15 cellular contexts compared by ENCODE assay signal in genomic region chr3:36693670-36694069, GRCh38.
A peak's percentile ranks its signal among the peaks of the same experiment; 100 is the strongest.
DNase-seq lines count a peak whose midpoint lies in the region; ATAC-seq lines count a peak whose summit lies in the region.
"Had no signal": no experiment of that assay in that cellular context is flagged by ENCODE, and none has a peak within 500 bp of the region (broad histone marks: within the 10 kb centered on the region; RNA-seq: fewer than 3 reads in every experiment).

No MANE protein-coding gene starts in this region.

- ATAC-seq in GM18498 (IDR thresholded peaks at IDR 0.05; ENCODE audit: unreplicated experiment) (peak; percentile 79), GM19351 (IDR thresholded peaks at IDR 0.05; ENCODE audit: unreplicated experiment) (peak; percentile 64), HG02678 (IDR thresholded peaks at IDR 0.05; ENCODE audit: unreplicated experiment) (peak; percentile 68), HG03432 (IDR thresholded peaks at IDR 0.05; ENCODE audit: unreplicated experiment) (peak; percentile 83)
- ATAC-seq: K562, psoas muscle had no signal

- DNase-seq in NOMO-1 treated with DMSO at 0.1 percent for 48 hours (lab: John Stamatoyannopoulos, UW; ENCODE audit: unreplicated experiment): no peak
- DNase-seq in activated CD8-positive, alpha-beta memory T cell treated with anti-CD3 and anti-CD28 coated beads, Interleukin-2, amount 50 U/mL, for 48 hours: no peak
- no peak for DNase-seq in DMS 273 treated with DMSO at 0.1 percent for 48 hours (lab: John Stamatoyannopoulos, UW)
- no peak for DNase-seq in stimulated activated CD4-positive, alpha-beta T cell treated with anti-CD3 and anti-CD28 coated beads, Interleukin-4, amount 100 ng/mL, for 24 hours
- DNase-seq: activated CD4-positive, CD25-positive, alpha-beta regulatory T cell treated with anti-CD3 and anti-CD28 coated beads, Interleukin-2, amount 50 U/mL, for 72 hours; amniotic stem cell; NCI-H146; NCI-H524; psoas muscle; T-helper 1 cell had no signal
